Comparison of ENCODE assay signal across 22 cellular contexts in the genomic region with DNA sequence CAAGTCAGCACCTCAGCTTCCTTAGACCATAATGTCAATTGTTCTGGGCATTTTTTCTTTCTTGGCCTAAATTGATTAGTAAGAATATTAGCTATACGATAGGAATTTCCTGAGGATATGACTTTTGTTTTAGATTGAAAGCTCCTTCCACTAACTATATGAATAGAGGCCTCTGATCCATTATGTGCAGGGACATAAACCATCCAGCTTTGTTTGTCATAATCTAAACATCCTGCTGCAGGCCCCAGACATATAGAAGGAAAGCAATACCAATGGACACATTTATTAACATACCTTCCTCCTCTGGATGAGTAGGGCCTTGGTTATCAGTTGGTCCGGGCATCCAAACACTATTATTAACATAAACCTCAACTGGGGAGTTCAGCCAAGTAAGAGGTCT. TPM values are rescaled to one million over a fixed set of nuclear protein-coding genes. Genes with fewer than 3 reads are reported as not detected.
A peak's percentile ranks its signal among the peaks of the same experiment; 100 is the strongest.
DNase-seq lines count a peak whose midpoint lies in the region; ATAC-seq lines count a peak whose summit lies in the region.
"Had no signal": no experiment of that assay in that cellular context is flagged by ENCODE, and none has a peak within 500 bp of the region (broad histone marks: within the 10 kb centered on the region; RNA-seq: fewer than 3 reads in every experiment).

No MANE protein-coding gene starts in this region.

- ATAC-seq in T-helper 17 cell (no peak), sciatic nerve (no peak)
- ATAC-seq in central memory CD8-positive, alpha-beta T cell (replicated peaks; ENCODE audit: extremely low read depth, poor library complexity, severe bottlenecking), result no peak
- no peak for ATAC-seq in stimulated activated effector memory CD8-positive, alpha-beta T cell treated with anti-CD3 and anti-CD28 coated beads, Interleukin-12 subunit alpha, Interleukin-12 subunit beta, amount 100 ng/mL, for 72 hours
- ATAC-seq: GM12878, GM23338, left lung had no signal

- CTCF ChIA-PET in activated naive CD4-positive, alpha-beta T cell treated with anti-CD3 and anti-CD28 coated beads, Interleukin-2, amount 10 ng/mL, durations not matched to agents 7 days and 5 days (lab: Charles Lee), result interaction anchor here (0.7 to 2.7 kb wide), 2 partner anchors 113 to 174 kb away, joined by 3 to 13 read pairs; a partner anchor contains a TSS

- H3K27ac Mint-ChIP-seq in activated naive CD4-positive, alpha-beta T cell treated with anti-CD3 and anti-CD28 coated beads, Interleukin-2, amount 10 ng/mL, durations not matched to agents 7 days and 5 days, result peak overlapping the region; percentile 90
- peak overlapping the region; percentile 79 for H3K27ac Mint-ChIP-seq in T-helper 17 cell
- peak overlapping the region; percentile 82 for H3K27ac Mint-ChIP-seq in central memory CD8-positive, alpha-beta T cell (ENCODE audit: low read depth)
- peak overlapping the region; percentile 86 for H3K27ac Mint-ChIP-seq in stimulated activated effector memory CD8-positive, alpha-beta T cell treated with anti-CD3 and anti-CD28 coated beads, Interleukin-12 subunit alpha, Interleukin-12 subunit beta, amount 100 ng/mL, for 72 hours
- H3K27ac Mint-ChIP-seq: GM23338, progenitor cell of endocrine pancreas had no signal

- no peak for DNase-seq in activated naive CD4-positive, alpha-beta T cell treated with anti-CD3 and anti-CD28 coated beads, Interleukin-2, amount 10 ng/mL, durations not matched to agents 7 days and 5 days
- DNase-seq in activated naive CD4-positive, alpha-beta T cell (lab: John Stamatoyannopoulos, UW), result no peak
- DNase-seq in T-helper 17 cell (no peak), SKM-1 (lab: John Stamatoyannopoulos, UW; ENCODE audit: unreplicated experiment) (no peak), sciatic nerve (ENCODE audit: low spot score) (no peak)
- DNase-seq in central memory CD8-positive, alpha-beta T cell (ENCODE audit: low spot score in 2 of 2), result no peak
- no peak for DNase-seq in stimulated activated effector memory CD8-positive, alpha-beta T cell treated with anti-CD3 and anti-CD28 coated beads, Interleukin-12 subunit alpha, Interleukin-12 subunit beta, amount 100 ng/mL, for 72 hours (ENCODE audit: low spot score in 2 of 2)
- DNase-seq: activated CD4-positive, alpha-beta T cell treated with anti-CD3 and anti-CD28 coated beads, Interleukin-2, amount 50 U/mL, for 4 hours; C1 segment of cervical spinal cord; dorsolateral prefrontal cortex; left lung; mesenchymal stem cell; NCI-H1694; sigmoid colon; stimulated activated naive CD4-positive, alpha-beta T cell had no signal

- peaks cover 33% of the 10 kb centered on the region for H3K9me3 Mint-ChIP-seq in activated naive CD4-positive, alpha-beta T cell treated with anti-CD3 and anti-CD28 coated beads, Interleukin-2, amount 10 ng/mL, durations not matched to agents 7 days and 5 days
- H3K9me3 Mint-ChIP-seq in central memory CD8-positive, alpha-beta T cell, result peaks cover 6% of the 10 kb centered on the region
- peaks cover 7% of the 10 kb centered on the region for H3K9me3 Mint-ChIP-seq in stimulated activated effector memory CD8-positive, alpha-beta T cell treated with anti-CD3 and anti-CD28 coated beads, Interleukin-12 subunit alpha, Interleukin-12 subunit beta, amount 100 ng/mL, for 72 hours

- H3K36me3 Mint-ChIP-seq in activated naive CD4-positive, alpha-beta T cell treated with anti-CD3 and anti-CD28 coated beads, Interleukin-2, amount 10 ng/mL, durations not matched to agents 7 days and 5 days, result peaks cover 55% of the 10 kb centered on the region
- peaks cover 8% of the 10 kb centered on the region for H3K36me3 Mint-ChIP-seq in T-helper 17 cell (ENCODE audit: low read depth)
- peaks cover 11% of the 10 kb centered on the region for H3K36me3 Mint-ChIP-seq in central memory CD8-positive, alpha-beta T cell (ENCODE audit: insufficient read depth)
- peaks cover 8% of the 10 kb centered on the region for H3K36me3 Mint-ChIP-seq in stimulated activated effector memory CD8-positive, alpha-beta T cell treated with anti-CD3 and anti-CD28 coated beads, Interleukin-12 subunit alpha, Interleukin-12 subunit beta, amount 100 ng/mL, for 72 hours

- intact Hi-C loops in sciatic nerve (cut with DNase I), result no loop called here

- peak overlapping the region; percentile 64 for H3K4me3 Mint-ChIP-seq in activated naive CD4-positive, alpha-beta T cell treated with anti-CD3 and anti-CD28 coated beads, Interleukin-2, amount 10 ng/mL, durations not matched to agents 7 days and 5 days
- H3K4me3 Mint-ChIP-seq in T-helper 17 cell, result peak overlapping the region; percentile 71
- peak overlapping the region; percentile 74 for H3K4me3 Mint-ChIP-seq in central memory CD8-positive, alpha-beta T cell
- H3K4me3 Mint-ChIP-seq in stimulated activated effector memory CD8-positive, alpha-beta T cell treated with anti-CD3 and anti-CD28 coated beads, Interleukin-12 subunit alpha, Interleukin-12 subunit beta, amount 100 ng/mL, for 72 hours, result peak overlapping the region; percentile 59
- H3K4me3 Mint-ChIP-seq: GM23338 had no signal

- H3K9me3 ChIP-seq in T-helper 17 cell (ENCODE audit: control insufficient read depth, low read length, poor library complexity, severe bottlenecking), result no peaks in the 10 kb centered on the region
- H3K9me3 ChIP-seq: thoracic aorta had no signal

- H3K4me1 Mint-ChIP-seq in activated naive CD4-positive, alpha-beta T cell treated with anti-CD3 and anti-CD28 coated beads, Interleukin-2, amount 10 ng/mL, durations not matched to agents 7 days and 5 days, result peaks cover 73% of the 10 kb centered on the region
- peaks cover 29% of the 10 kb centered on the region for H3K4me1 Mint-ChIP-seq in T-helper 17 cell
- peaks cover 41% of the 10 kb centered on the region for H3K4me1 Mint-ChIP-seq in central memory CD8-positive, alpha-beta T cell
- H3K4me1 Mint-ChIP-seq in stimulated activated effector memory CD8-positive, alpha-beta T cell treated with anti-CD3 and anti-CD28 coated beads, Interleukin-12 subunit alpha, Interleukin-12 subunit beta, amount 100 ng/mL, for 72 hours, result peaks cover 51% of the 10 kb centered on the region

- H3K27me3 Mint-ChIP-seq in activated naive CD4-positive, alpha-beta T cell treated with anti-CD3 and anti-CD28 coated beads, Interleukin-2, amount 10 ng/mL, durations not matched to agents 7 days and 5 days, result no peaks in the 10 kb centered on the region
- no peaks in the 10 kb centered on the region for H3K27me3 Mint-ChIP-seq in T-helper 17 cell
- H3K27me3 Mint-ChIP-seq in central memory CD8-positive, alpha-beta T cell, result no peaks in the 10 kb centered on the region
- H3K27me3 Mint-ChIP-seq: progenitor cell of endocrine pancreas had no signal

RNA-seq across cellular contexts. Expression of a gene that starts 4.3 kb away (rescaled TPM):
- 100 to 1,000 TPM in 1 of 2 donors, 10 to 100 TPM in 1; 62.1 to 113 TPM for total RNA-seq in T-helper 17 cell
- total RNA-seq in sciatic nerve, result 52.8 TPM
- total RNA-seq: GM23338, NCI-H460, progenitor cell of endocrine pancreas, RPMI7951, SK-MEL-5 had no signal

RNA-seq across cellular contexts. Expression of a gene that starts 48.2 kb away (rescaled TPM):
- total RNA-seq in T-helper 17 cell (10 to 100 TPM; 62.7 to 68.3 TPM), sciatic nerve (31.6 TPM)
- total RNA-seq: GM23338, NCI-H460, progenitor cell of endocrine pancreas, RPMI7951, SK-MEL-5 had no signal
